Comparison of ENCODE assay signal across 15 cellular contexts in the genomic region with DNA sequence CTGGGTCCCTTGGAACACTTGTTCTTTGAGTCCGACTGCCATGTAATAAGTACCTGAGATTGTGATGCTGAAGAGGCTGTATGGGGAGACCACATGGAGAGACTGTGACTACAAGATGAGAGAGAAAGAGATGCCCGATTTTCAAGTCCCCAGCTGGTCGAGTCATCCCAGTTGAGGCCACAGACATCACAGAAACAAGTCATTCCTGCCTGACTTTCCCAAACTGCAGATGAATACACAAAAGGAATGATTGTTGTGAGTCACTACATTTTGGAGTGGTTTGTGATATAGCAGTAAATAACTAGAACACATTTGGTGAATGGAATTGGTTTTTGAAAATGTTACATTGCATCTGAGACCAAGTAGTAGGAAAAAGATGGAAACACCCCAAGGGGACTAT. TPM values are rescaled to one million over a fixed set of nuclear protein-coding genes. Genes with fewer than 3 reads are reported as not detected.
DNase-seq lines count a peak whose midpoint lies in the region; TF ChIP-seq lines count a peak whose summit lies in the region.
"Had no signal": no experiment of that assay in that cellular context is flagged by ENCODE, and none has a peak within 500 bp of the region (broad histone marks: within the 10 kb centered on the region; RNA-seq: fewer than 3 reads in every experiment).

No MANE protein-coding gene starts in this region.

- no peak overlapping the region for H3K56ac ChIP-seq in H9 (ENCODE audit: insufficient read length, low read depth, low read length)

- no peaks in the 10 kb centered on the region for H3K79me2 ChIP-seq in H9 (ENCODE audit: insufficient read depth, low read length)

- H3K14ac ChIP-seq in H9 (ENCODE audit: insufficient read depth, low read length): no peak overlapping the region

- H3K27me3 Mint-ChIP-seq in H9 (ENCODE audit: low read depth) (no peaks in the 10 kb centered on the region), osteocyte (ENCODE audit: unreplicated experiment) (peaks cover 7% of the 10 kb centered on the region)

- H3K4me3 Mint-ChIP-seq in H9: no peak overlapping the region
- H3K4me3 Mint-ChIP-seq in osteocyte (ENCODE audit: unreplicated experiment): no peak overlapping the region
- H3K4me3 Mint-ChIP-seq: CD4-positive, CD25-positive, alpha-beta regulatory T cell had no signal

- H2BK12ac ChIP-seq in H9 (ENCODE audit: insufficient read length, low read depth, low read length): no peak overlapping the region

- H3K4me1 Mint-ChIP-seq in H9: peaks cover 2 to 3% of the 10 kb centered on the region in 2 experiments; a peak in 1 of 4 replicates
- H3K4me1 Mint-ChIP-seq in osteocyte (ENCODE audit: unreplicated experiment): no peaks in the 10 kb centered on the region
- H3K4me1 Mint-ChIP-seq: CD4-positive, CD25-positive, alpha-beta regulatory T cell had no signal

- H3K4me1 ChIP-seq in H9 (ENCODE audit: insufficient read depth, low read length): no peaks in the 10 kb centered on the region

- H3K27me3 ChIP-seq in H9 (ENCODE audit: insufficient read depth, low read length): no peaks in the 10 kb centered on the region
- H3K27me3 ChIP-seq: BLaER1 treated with 17β-estradiol and CSF1 and Interleukin-3, amounts not matched to agents 10 nM and 100 nM had no signal

- no peaks in the 10 kb centered on the region for H3K79me1 ChIP-seq in H9 (ENCODE audit: insufficient read depth, low read depth, low read length, poor library complexity, severe bottlenecking)

- H3K9me3 ChIP-seq in H9 (ENCODE audit: control insufficient read depth, low read depth, low read length): no peaks in the 10 kb centered on the region
- H3K9me3 ChIP-seq: BLaER1 treated with 17β-estradiol and CSF1 and Interleukin-3, amounts not matched to agents 10 nM and 100 nM had no signal

- H3K23ac ChIP-seq in H9 (ENCODE audit: insufficient read length, low read depth, low read length): no peak overlapping the region

- H3K27ac ChIP-seq in H9 (ENCODE audit: insufficient read length, low read depth, low read length): no peak overlapping the region
- H3K27ac ChIP-seq: BLaER1 treated with 17β-estradiol and CSF1 and Interleukin-3, amounts not matched to agents 10 nM and 100 nM had no signal

- no peak overlapping the region for H4K8ac ChIP-seq in H9 (replicated peaks; ENCODE audit: insufficient read length, low read depth, low read length)

- no CpG with 5 or more reads among the region's 3 CpGs for WGBS in H9 (ENCODE audit: extremely low coverage, insufficient read length, low lambda C conversion rate)

- TF ChIP-seq CTCF in H9 (conservative IDR thresholded peaks at IDR 0.05) (no peak), fibroblast of mammary gland (conservative IDR thresholded peaks at IDR 0.05; ENCODE audit: control insufficient read depth, insufficient read depth, low read depth, low read length) (no peak), osteocyte (IDR thresholded peaks at IDR 0.05) (no peak)

- H3K4me3 ChIP-seq in fibroblast of mammary gland (ENCODE audit: control insufficient read depth, low read depth, low read length): no peak overlapping the region
- H3K4me3 ChIP-seq: BLaER1 treated with 17β-estradiol and CSF1 and Interleukin-3, amounts not matched to agents 10 nM and 100 nM had no signal

- H2BK15ac ChIP-seq in H9 (ENCODE audit: low read depth, low read length): no peak overlapping the region

- no peak overlapping the region for H3K4ac ChIP-seq in H9 (ENCODE audit: low read depth, low read length)

- H3K27ac Mint-ChIP-seq in H9: no peak overlapping the region; a peak in 1 of 7 replicates
- H3K27ac Mint-ChIP-seq in osteocyte (ENCODE audit: unreplicated experiment): no peak overlapping the region

- no peak overlapping the region for H4K5ac ChIP-seq in H9 (ENCODE audit: insufficient read length, low read depth, low read length)

- H3T11ph ChIP-seq in H9 (ENCODE audit: low read length): no peak overlapping the region

- in situ Hi-C loops in SK-MEL-5 (cut with HindIII; ENCODE audit: low pct_unique_long_range_greater_than_20kb, low sequenced_read_pairs): no loop called here

- no peak overlapping the region for H3K4me2 ChIP-seq in H9 (ENCODE audit: insufficient read depth, insufficient read length, low read length)
- H3K4me2 ChIP-seq: BLaER1 treated with 17β-estradiol and CSF1 and Interleukin-3, amounts not matched to agents 10 nM and 100 nM had no signal

- no peaks in the 10 kb centered on the region for H3K9me3 Mint-ChIP-seq in H9
- H3K9me3 Mint-ChIP-seq in osteocyte (ENCODE audit: unreplicated experiment): no peaks in the 10 kb centered on the region

- no peak overlapping the region for H3K9ac ChIP-seq in H9 (ENCODE audit: extremely low read depth, insufficient read length, low read length)
- H3K9ac ChIP-seq: BLaER1 treated with 17β-estradiol and CSF1 and Interleukin-3, amounts not matched to agents 10 nM and 100 nM had no signal

- H4K20me1 ChIP-seq in H9 (ENCODE audit: control insufficient read depth, insufficient read depth, insufficient read length): no peaks in the 10 kb centered on the region
- H4K20me1 ChIP-seq: BLaER1 treated with 17β-estradiol and CSF1 and Interleukin-3, amounts not matched to agents 10 nM and 100 nM had no signal

- peak overlapping the region; percentile 14 for H2AFZ ChIP-seq in H9 (ENCODE audit: low read length)

- H3K36me3 Mint-ChIP-seq in H9 (ENCODE audit: insufficient read depth in 1 of 3, low read depth in 3 of 3) (no peaks in the 10 kb centered on the region), osteocyte (ENCODE audit: unreplicated experiment) (no peaks in the 10 kb centered on the region)
- H3K36me3 Mint-ChIP-seq: CD4-positive, CD25-positive, alpha-beta regulatory T cell had no signal

- no peak overlapping the region for H3K18ac ChIP-seq in H9 (ENCODE audit: insufficient read length, low read depth, low read length)

- DNase-seq in COLO829 (ENCODE audit: low spot score): peak; percentile 8
- no peak for DNase-seq in H9
- DNase-seq in SK-MEL-5 (ENCODE audit: low read depth, low spot score): peak; percentile 23
- DNase-seq in fibroblast of mammary gland (ENCODE audit: low read depth): peak; percentile 2
- no peak for DNase-seq in HCEC 1CT
- DNase-seq in iPS-NIHi7 (ENCODE audit: extremely low spot score): no peak
- DNase-seq in osteocyte (ENCODE audit: extremely low spot score, unreplicated experiment): no peak
- DNase-seq: ACHN; Calu3; CD4-positive, CD25-positive, alpha-beta regulatory T cell; DMS 273 treated with DMSO at 0.1 percent for 48 hours; GF-D8; H7 had no signal

- H4K91ac ChIP-seq in H9 (ENCODE audit: insufficient read length, low read depth, low read length): no peak overlapping the region

- H2BK20ac ChIP-seq in H9 (ENCODE audit: low read depth, low read length, poor library complexity, severe bottlenecking): no peak overlapping the region

- H2BK5ac ChIP-seq in H9 (ENCODE audit: insufficient read length, low read length): no peak overlapping the region

- no peak overlapping the region for H2BK120ac ChIP-seq in H9 (ENCODE audit: low read depth, low read length, poor library complexity, severe bottlenecking)

- H2AK5ac ChIP-seq in H9 (ENCODE audit: insufficient read length, low read length): no peak overlapping the region

- H3K23me2 ChIP-seq in H9 (ENCODE audit: insufficient read length, low read depth, low read length, poor library complexity, severe bottlenecking): no peaks in the 10 kb centered on the region

RNA-seq across cellular contexts. Expression of gene YIPF7, which starts 9.0 kb away (rescaled TPM):
- total RNA-seq in H9 (2021): not detected in 2 replicates
- total RNA-seq in SK-MEL-5 (2014; rRNA removed; shearing (Covaris generic)): not detected in 2 replicates
- not detected in 2 replicates for polyA plus RNA-seq in SK-MEL-5 (2015; cell fraction: cytosol; rRNA removed)
- polyA plus RNA-seq in SK-MEL-5 (2015; cell fraction: nucleus; rRNA removed): not detected in 2 replicates
- total RNA-seq in osteocyte: not detected in 2 replicates
- total RNA-seq: A172; CD4-positive, CD25-positive, alpha-beta regulatory T cell; H7 had no signal
- polyA plus RNA-seq: CD4-positive, CD25-positive, alpha-beta regulatory T cell had no signal

RNA-seq across cellular contexts. Expression of gene GUF1, which starts 17.8 kb away (rescaled TPM):
- total RNA-seq in H9 (2021): 35.4 and 38.6 TPM in 2 replicates
- 32.6 and 35.1 TPM in 2 replicates for total RNA-seq in SK-MEL-5 (2014; rRNA removed; shearing (Covaris generic))
- polyA plus RNA-seq in SK-MEL-5 (2015; cell fraction: cytosol; rRNA removed): 28.2 and 43.5 TPM in 2 replicates
- 38.5 and 43.6 TPM in 2 replicates for polyA plus RNA-seq in SK-MEL-5 (2015; cell fraction: nucleus; rRNA removed)
- 18.5 and 20.7 TPM in 2 replicates for total RNA-seq in osteocyte

Comparison
In these comparisons a context has a peak if more than half of its experiments do, and no peak if none do; other contexts are left out.
1. DNase-seq: peak in COLO829 (single experiment), SK-MEL-5 (single experiment) and fibroblast of mammary gland (single experiment); none in H9 (single experiment), HCEC 1CT (single experiment), iPS-NIHi7 (single experiment) and osteocyte (single experiment).